ENCODE assay signal across 17 cellular contexts in genomic region chr20:36238760-36239159, GRCh38. TPM values are rescaled to one million over a fixed set of nuclear protein-coding genes. Genes with fewer than 3 reads are reported as not detected.
DNase-seq lines count a peak whose midpoint lies in the region; ATAC-seq and TF ChIP-seq lines count a peak whose summit lies in the region.
"Had no signal": no experiment of that assay in that cellular context is flagged by ENCODE, and none has a peak within 500 bp of the region (broad histone marks: within the 10 kb centered on the region; RNA-seq: fewer than 3 reads in every experiment).

No MANE protein-coding gene starts in this region.

- H3K4me1 Mint-ChIP-seq in MCF 10A (ENCODE audit: insufficient read depth, unreplicated experiment) (peaks cover 15% of the 10 kb centered on the region), T-helper 17 cell (peaks cover 24% of the 10 kb centered on the region)

- peaks cover 12% of the 10 kb centered on the region for H3K4me1 ChIP-seq in mammary epithelial cell (ENCODE audit: insufficient read depth, low read length)
- H3K4me1 ChIP-seq: foreskin keratinocyte had no signal

- in situ Hi-C loops in mammary epithelial cell (cut with MboI; ENCODE audit: low sequenced_read_pairs in 2 of 2): loop anchor here in 1 of 2 donors (25.0 kb wide), 1 partner anchor 649 kb away; the partner anchor contains the start of gene TLDC2

- CTCF ChIA-PET in MCF 10A (lab: Yijun Ruan, JAX) (interaction anchor here (0.6 to 2.3 kb wide), 5 partner anchors 25 to 201 kb away, joined by 3 to 5 read pairs (median 4); no protein-coding TSS in a partner anchor), mammary epithelial cell (lab: Charles Lee; ENCODE audit: low non-redundant PET) (interaction anchor here (0.6 kb wide), 1 partner anchor 285 kb away, joined by 4 read pairs; no protein-coding TSS in a partner anchor), HEK293T (lab: Yijun Ruan, JAX) (no interaction called here)

- H3K36me3 ChIP-seq in mammary epithelial cell (ENCODE audit: insufficient read depth, low read length): peaks cover 6% of the 10 kb centered on the region

- H3K79me2 ChIP-seq in mammary epithelial cell (ENCODE audit: insufficient read depth, low read length): peaks cover 69% of the 10 kb centered on the region

- H3K9me3 ChIP-seq in mammary epithelial cell (replicated peaks; ENCODE audit: insufficient read depth, low read length) (no peaks in the 10 kb centered on the region), T-helper 17 cell (ENCODE audit: control insufficient read depth, low read length, poor library complexity, severe bottlenecking) (no peaks in the 10 kb centered on the region)
- H3K9me3 ChIP-seq: left lung, MG63 had no signal

- H3K4me3 Mint-ChIP-seq in MCF 10A (ENCODE audit: unreplicated experiment) (peak overlapping the region; percentile 22), T-helper 17 cell (peak overlapping the region; percentile 67)

- H3K4me3 ChIP-seq in mammary epithelial cell (replicated peaks in 1 of 3; ENCODE audit: insufficient read depth in 1 of 3, low read depth in 2 of 3, low read length in 3 of 3): no peak overlapping the region
- H3K4me3 ChIP-seq: left lung had no signal

- POLR2A ChIA-PET in MCF 10A (lab: Yijun Ruan, JAX) (no interaction called here), HEK293T (lab: Yijun Ruan, JAX) (interaction anchor here (0.8 to 0.9 kb wide), 2 partner anchors 11 to 139 kb away, joined by 3 read pairs; no protein-coding TSS in a partner anchor)

- H3K27me3 Mint-ChIP-seq in MCF 10A (ENCODE audit: insufficient read depth, unreplicated experiment) (no peaks in the 10 kb centered on the region), T-helper 17 cell (no peaks in the 10 kb centered on the region)

- intact Hi-C loops in MCF 10A (cut with micrococcal nuclease) (no loop called here), mammary epithelial cell (cut with micrococcal nuclease) (no loop called here)

- TF ChIP-seq CTCF in MCF 10A (IDR thresholded peaks at IDR 0.05; ENCODE audit: unreplicated experiment) (no peak), mammary epithelial cell (conservative IDR thresholded peaks at IDR 0.05 in 1 of 2, IDR thresholded peaks at IDR 0.05 in 1 of 2; ENCODE audit: extremely low read depth in 1 of 2, insufficient read depth in 1 of 2, low read depth in 1 of 2, low read length in 2 of 2) (no peak)

- peaks cover 43% of the 10 kb centered on the region for H3K36me3 Mint-ChIP-seq in MCF 10A (ENCODE audit: insufficient read depth, unreplicated experiment)
- peaks cover 3% of the 10 kb centered on the region for H3K36me3 Mint-ChIP-seq in T-helper 17 cell (ENCODE audit: low read depth)

- 31% methylated on average over 3 of the region's 3 CpGs for WGBS in mammary epithelial cell (ENCODE audit: low coverage, missing lambda C conversion rate)

- dilution Hi-C loops in mammary epithelial cell (cut with HindIII; ENCODE audit: low sequenced_read_pairs): no loop called here

- H4K20me1 ChIP-seq in mammary epithelial cell (ENCODE audit: insufficient read depth, low read length): no peaks in the 10 kb centered on the region

- H3K27ac ChIP-seq in mammary epithelial cell (ENCODE audit: insufficient read depth, low read depth, low read length): no peak overlapping the region
- H3K27ac ChIP-seq: foreskin keratinocyte, left lung, parathyroid adenoma had no signal

- no peak overlapping the region for H3K4me2 ChIP-seq in mammary epithelial cell (ENCODE audit: insufficient read depth, low read depth, low read length)

- H3K27me3 ChIP-seq in mammary epithelial cell (ENCODE audit: insufficient read depth, low read length): no peaks in the 10 kb centered on the region
- H3K27me3 ChIP-seq: foreskin keratinocyte, left lung, MG63 had no signal

- ATAC-seq in T-helper 17 cell (no peak), left lobe of liver (peak; percentile 47)
- ATAC-seq: foreskin keratinocyte, left lung had no signal

- no peak overlapping the region for H2AFZ ChIP-seq in mammary epithelial cell (ENCODE audit: low read depth, low read length)
- H2AFZ ChIP-seq: parathyroid adenoma had no signal

- BruUV-seq in MCF 10A (replicated peaks; lab: Mats Ljungman, UMichigan): no TSS peak
- BruUV-seq in mammary epithelial cell (replicated peaks; lab: Mats Ljungman, UMichigan): no TSS peak

- no peak overlapping the region for H3K9ac ChIP-seq in mammary epithelial cell (ENCODE audit: insufficient read depth, low read length)
- H3K9ac ChIP-seq: parathyroid adenoma had no signal

- DNase-seq in MCF 10A (ENCODE audit: unreplicated experiment): peak; percentile 42
- no peak for DNase-seq in mammary epithelial cell
- no peak for DNase-seq in T-helper 17 cell
- DNase-seq in left lobe of liver (ENCODE audit: low spot score): no peak
- DNase-seq in HEK293T (ENCODE audit: extremely low spot score): no peak
- no peak for DNase-seq in NCI-H2029 (lab: John Stamatoyannopoulos, UW)
- no peak for DNase-seq in amniotic stem cell (lab: John Stamatoyannopoulos, UW)
- DNase-seq: activated CD8-positive, alpha-beta memory T cell treated with anti-CD3 and anti-CD28 coated beads, Interleukin-2, amount 50 U/mL, for 4 hours; anterior cingulate cortex; foreskin keratinocyte; left lung; MG63; NCI-H1694; NCI-H345; SHP77 treated with DMSO at 0.1 percent for 48 hours; stimulated activated CD4-positive, alpha-beta T cell treated with anti-CD3 and anti-CD28 coated beads, Interleukin-2, amount 100 ng/mL, for 48 hours had no signal

- H3K27ac Mint-ChIP-seq in MCF 10A (ENCODE audit: low read depth, unreplicated experiment) (no peak overlapping the region), T-helper 17 cell (peak overlapping the region; percentile 41)

- no peaks in the 10 kb centered on the region for H3K9me3 Mint-ChIP-seq in MCF 10A (ENCODE audit: unreplicated experiment)

TF ChIP-seq in HEK293T, 16 proteins besides CTCF, POLR2A, EP300 and RAD21:
- TF ChIP-seq FOXM1 (IDR thresholded peaks at IDR 0.05; ENCODE audit: borderline replicate concordance) (no peak), PKNOX1 (IDR thresholded peaks at IDR 0.05) (no peak), FOXK2 (IDR thresholded peaks at IDR 0.05) (no peak), ARNT (IDR thresholded peaks at IDR 0.05) (no peak), SP1 (IDR thresholded peaks at IDR 0.05) (no peak), LEF1 (IDR thresholded peaks at IDR 0.05; ENCODE audit: borderline replicate concordance) (no peak), TARDBP (IDR thresholded peaks at IDR 0.05) (no peak), ELF4 (IDR thresholded peaks at IDR 0.05) (no peak), SUZ12 (IDR thresholded peaks at IDR 0.05) (no peak), CTBP1 (IDR thresholded peaks at IDR 0.05; ENCODE audit: borderline replicate concordance) (no peak), ZNF384 (IDR thresholded peaks at IDR 0.05) (no peak), L3MBTL2 (conservative IDR thresholded peaks at IDR 0.05) (no peak)

RNA-seq across cellular contexts. Expression of gene AAR2, which starts 2.5 kb away (rescaled TPM):
- total RNA-seq in MCF 10A (2022): 21.0 and 24.7 TPM in 2 replicates
- 10 to 100 TPM; 20.9 to 29.3 TPM for total RNA-seq in mammary epithelial cell
- 26.8 TPM for polyA plus RNA-seq in mammary epithelial cell
- polyA minus RNA-seq in mammary epithelial cell: 19.4 TPM
- 10 to 100 TPM; 16.7 to 23.0 TPM for total RNA-seq in T-helper 17 cell
- total RNA-seq in left lobe of liver: 10.6 TPM
